8 cellular contexts compared by ENCODE assay signal in the genomic region with DNA sequence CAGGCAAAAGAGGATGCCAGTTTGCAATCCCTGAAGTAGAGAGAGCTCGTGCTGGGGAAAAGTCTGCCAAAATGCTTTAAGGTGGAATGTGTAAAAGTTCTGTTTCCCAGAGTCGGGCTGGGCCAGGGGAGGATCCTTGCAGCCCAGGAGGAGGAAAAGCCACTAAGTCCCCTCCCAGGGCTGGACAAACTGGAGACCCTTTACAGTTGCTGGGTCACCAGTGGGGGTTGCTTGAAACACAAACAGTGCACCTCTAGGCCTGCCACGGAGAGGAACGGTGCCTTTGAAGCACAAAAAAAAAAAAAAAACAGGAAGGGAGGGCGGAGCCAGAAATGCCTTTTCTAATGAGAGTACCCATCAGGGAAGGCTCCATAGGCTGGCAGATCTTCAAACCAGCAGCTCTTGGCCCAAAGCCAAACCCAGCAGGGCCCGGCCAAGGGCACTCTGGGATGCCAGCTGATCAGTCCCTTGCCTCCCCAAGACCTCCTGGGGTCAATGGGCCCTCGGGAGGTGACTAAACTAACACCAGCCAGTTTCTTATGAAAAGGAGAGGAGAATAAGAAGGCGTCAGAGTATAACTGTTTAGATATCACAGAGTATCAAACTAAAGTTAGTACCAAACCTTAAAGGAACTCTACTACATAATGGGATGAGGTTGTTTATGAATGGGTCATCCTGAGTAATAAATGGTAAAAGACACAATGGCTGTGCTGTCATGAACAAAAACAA. TPM values are rescaled to one million over a fixed set of nuclear protein-coding genes. Genes with fewer than 3 reads are reported as not detected.
DNase-seq lines count a peak whose midpoint lies in the region; FAIRE-seq and TF ChIP-seq lines count a peak whose summit lies in the region.

No MANE protein-coding gene starts in this region.

- H3K4me3 ChIP-seq in CD8-positive, alpha-beta memory T cell (ENCODE audit: low read length) = peak overlapping the region; percentile 69
- H3K4me3 ChIP-seq in esophagus (ENCODE audit: low read depth in 1 of 2, low read length in 2 of 2) = peak overlapping the region; percentile 25 to 28
- peak overlapping the region; percentile 49 to 50 for H3K4me3 ChIP-seq in tibial artery

- FAIRE-seq in H54 (lab: Jason Lieb, UNC) = peak; percentile 96

- H3K4me1 Mint-ChIP-seq in CD8-positive, alpha-beta memory T cell = peaks cover 43 to 50% (median 47%) of the 10 kb centered on the region in 3 donors
- H3K4me1 Mint-ChIP-seq in activated CD4-positive, alpha-beta T cell treated with anti-CD3 and anti-CD28 coated beads, Interleukin-2, amount 10 ng/mL, durations not matched to agents 7 days and 5 days = peaks cover 48% of the 10 kb centered on the region

- intact Hi-C loops in tibial artery (cut with DNase I; ENCODE audit: low total_unique reads) = no loop called here

- no peaks in the 10 kb centered on the region for H3K36me3 ChIP-seq in CD8-positive, alpha-beta memory T cell (ENCODE audit: insufficient read depth, low read length)
- H3K36me3 ChIP-seq in esophagus (ENCODE audit: control insufficient read depth in 2 of 2, insufficient read depth in 2 of 2, low read length in 1 of 2) (no peaks in the 10 kb centered on the region), tibial artery (peaks cover 0 to 10% (median 0%) of the 10 kb centered on the region in 3 donors)

- POLR2A ChIA-PET in CD8-positive, alpha-beta memory T cell (lab: Charles Lee) = interaction anchor here (0.6 to 3.7 kb wide), 9 partner anchors 9 to 258 kb away, joined by 3 to 36 read pairs (median 5); a partner anchor contains a TSS
- POLR2A ChIA-PET in activated CD4-positive, alpha-beta T cell treated with anti-CD3 and anti-CD28 coated beads, Interleukin-2, amount 10 ng/mL, durations not matched to agents 7 days and 5 days (lab: Charles Lee) = interaction anchor here (0.6 to 1.0 kb wide), 2 partner anchors 9 to 85 kb away, joined by 3 to 8 read pairs; no protein-coding TSS in a partner anchor

- H3K27ac Mint-ChIP-seq in CD8-positive, alpha-beta memory T cell = peak overlapping the region; percentile 79 to 98 (median 93)
- H3K27ac Mint-ChIP-seq in activated CD4-positive, alpha-beta T cell treated with anti-CD3 and anti-CD28 coated beads, Interleukin-2, amount 10 ng/mL, durations not matched to agents 7 days and 5 days = peak overlapping the region; percentile 93

- no peak for TF ChIP-seq CTCF in tibial artery (IDR thresholded peaks at IDR 0.05)

- H3K36me3 Mint-ChIP-seq in CD8-positive, alpha-beta memory T cell = peaks cover 0 to 3% (median 0%) of the 10 kb centered on the region in 3 donors
- no peaks in the 10 kb centered on the region for H3K36me3 Mint-ChIP-seq in activated CD4-positive, alpha-beta T cell treated with anti-CD3 and anti-CD28 coated beads, Interleukin-2, amount 10 ng/mL, durations not matched to agents 7 days and 5 days (ENCODE audit: low read depth)

- TF ChIP-seq POLR2A in H54 (IDR thresholded peaks at IDR 0.05; ENCODE audit: low read depth, low read length) = no peak

- peak overlapping the region; percentile 89 for H3K27ac ChIP-seq in CD8-positive, alpha-beta memory T cell (ENCODE audit: low read depth, low read length)
- peak overlapping the region; percentile 66 to 90 for H3K27ac ChIP-seq in esophagus (ENCODE audit: low read depth in 2 of 2, low read length in 1 of 2)
- H3K27ac ChIP-seq in tibial artery = peak overlapping the region; percentile 65 to 84

- CTCF ChIA-PET in CD8-positive, alpha-beta memory T cell (lab: Charles Lee) = interaction anchor here (0.7 to 5.9 kb wide), 10 partner anchors 10 to 312 kb away, joined by 3 to 39 read pairs (median 5); a partner anchor contains a TSS
- CTCF ChIA-PET in activated CD4-positive, alpha-beta T cell treated with anti-CD3 and anti-CD28 coated beads, Interleukin-2, amount 10 ng/mL, durations not matched to agents 7 days and 5 days (lab: Charles Lee) = interaction anchor here (0.6 to 1.9 kb wide), 6 partner anchors 10 to 412 kb away, joined by 3 to 5 read pairs (median 4); no protein-coding TSS in a partner anchor

- 6 to 16% methylated on average over 8 of the region's 8 CpGs for WGBS in esophagus, 2 donors

- peak; percentile 39 to 72 (median 53) for DNase-seq in CD8-positive, alpha-beta memory T cell
- DNase-seq in H54 (ENCODE audit: insufficient read length, low spot score) (peak; percentile 65), NCI-H446 treated with DMSO at 0.1 percent for 48 hours (lab: John Stamatoyannopoulos, UW) (peak; percentile 59), mucosa of gallbladder (ENCODE audit: low spot score) (peak; percentile 94), tibial artery (peak; percentile 80 to 94), hepatic stellate cell (ENCODE audit: low spot score) (no peak)
- peak; percentile 75 for DNase-seq in activated CD4-positive, alpha-beta T cell treated with anti-CD3 and anti-CD28 coated beads, Interleukin-2, amount 10 ng/mL, durations not matched to agents 7 days and 5 days

- no peaks in the 10 kb centered on the region for H3K27me3 Mint-ChIP-seq in CD8-positive, alpha-beta memory T cell
- H3K27me3 Mint-ChIP-seq in activated CD4-positive, alpha-beta T cell treated with anti-CD3 and anti-CD28 coated beads, Interleukin-2, amount 10 ng/mL, durations not matched to agents 7 days and 5 days = no peaks in the 10 kb centered on the region

- H3K9me3 Mint-ChIP-seq in CD8-positive, alpha-beta memory T cell = no peaks in the 10 kb centered on the region
- no peaks in the 10 kb centered on the region for H3K9me3 Mint-ChIP-seq in activated CD4-positive, alpha-beta T cell treated with anti-CD3 and anti-CD28 coated beads, Interleukin-2, amount 10 ng/mL, durations not matched to agents 7 days and 5 days

- H3K4me1 ChIP-seq in CD8-positive, alpha-beta memory T cell (ENCODE audit: insufficient read depth, low read length) = peaks cover 32% of the 10 kb centered on the region
- H3K4me1 ChIP-seq in esophagus (ENCODE audit: control insufficient read depth in 2 of 2, insufficient read depth in 2 of 2, low read length in 1 of 2) (peaks cover 2 to 6% of the 10 kb centered on the region in 2 donors), tibial artery (peaks cover 4 to 32% (median 21%) of the 10 kb centered on the region in 4 donors)

- no peaks in the 10 kb centered on the region for H3K9me3 ChIP-seq in CD8-positive, alpha-beta memory T cell (ENCODE audit: low read length)
- no peaks in the 10 kb centered on the region for H3K9me3 ChIP-seq in esophagus (ENCODE audit: control insufficient read depth in 2 of 2, insufficient read depth in 1 of 2, low read depth in 1 of 2, low read length in 1 of 2)
- H3K9me3 ChIP-seq in tibial artery = no peaks in the 10 kb centered on the region

- peak overlapping the region; percentile 58 to 90 (median 87) for H3K4me3 Mint-ChIP-seq in CD8-positive, alpha-beta memory T cell
- peak overlapping the region; percentile 79 for H3K4me3 Mint-ChIP-seq in activated CD4-positive, alpha-beta T cell treated with anti-CD3 and anti-CD28 coated beads, Interleukin-2, amount 10 ng/mL, durations not matched to agents 7 days and 5 days

- no peaks in the 10 kb centered on the region for H3K27me3 ChIP-seq in CD8-positive, alpha-beta memory T cell (ENCODE audit: insufficient read depth, low read length, poor library complexity, severe bottlenecking)
- H3K27me3 ChIP-seq in esophagus (ENCODE audit: control insufficient read depth in 1 of 2, insufficient read depth in 2 of 2, low read length in 2 of 2) (no peaks in the 10 kb centered on the region), tibial artery (no peaks in the 10 kb centered on the region)

RNA-seq across cellular contexts. Expression of a gene that starts 23.7 kb away (rescaled TPM):
- 1,000 to 10,000 TPM; 1,371 to 1,390 TPM for total RNA-seq in CD8-positive, alpha-beta memory T cell
- polyA plus RNA-seq in CD8-positive, alpha-beta memory T cell = 3,526 TPM
- total RNA-seq in activated CD4-positive, alpha-beta T cell treated with anti-CD3 and anti-CD28 coated beads, Interleukin-2, amount 10 ng/mL, durations not matched to agents 7 days and 5 days = 1,000 to 10,000 TPM; 1,667 to 1,766 TPM
- polyA plus RNA-seq in esophagus = 100 to 1,000 TPM; 197 to 259 TPM
- total RNA-seq in mucosa of gallbladder = 1,097 TPM
